ENCODE assay signal across 27 cellular contexts in genomic region chr19:30428281-30428680, GRCh38. TPM values are rescaled to one million over a fixed set of nuclear protein-coding genes. Genes with fewer than 3 reads are reported as not detected.
"Had no signal": no experiment of that assay in that cellular context is flagged by ENCODE, and none has a peak within 500 bp of the region (broad histone marks: within the 10 kb centered on the region; RNA-seq: fewer than 3 reads in every experiment).

No MANE protein-coding gene starts in this region.

- H3K27ac ChIP-seq: breast epithelium, foreskin keratinocyte, heart right ventricle, lower lobe of right lung, neural progenitor cell, right lobe of liver, upper lobe of left lung, VCaP had no signal

- H3K27me3 ChIP-seq: foreskin keratinocyte, neural progenitor cell, right lobe of liver, thyroid gland, upper lobe of left lung had no signal

- H3K4me1 ChIP-seq: breast epithelium, foreskin keratinocyte, lower lobe of right lung, neural progenitor cell, right lobe of liver, upper lobe of left lung had no signal

- H3K4me3 ChIP-seq: breast epithelium, heart right ventricle, lower lobe of right lung, neural progenitor cell, right lobe of liver, thyroid gland, upper lobe of left lung had no signal

- DNase-seq: activated CD4-positive, alpha-beta T cell treated with anti-CD3 and anti-CD28 coated beads for 4 hours; activated CD4-positive, alpha-beta T cell treated with anti-CD3 and anti-CD28 coated beads, Interleukin-2, amount 50 U/mL, for 4 hours; activated naive CD4-positive, alpha-beta T cell; activated T-cell treated with anti-CD3 and anti-CD28 coated beads for 4 hours; activated T-cell treated with anti-CD3 and anti-CD28 coated beads, Interleukin-2, amount 50 U/mL, for 72 hours; endodermal cell; foreskin keratinocyte; heart right ventricle; kidney glomerular epithelial cell; lower lobe of right lung; mesenchymal stem cell; naive thymus-derived CD8-positive, alpha-beta T cell; posterior cingulate gyrus; right lobe of liver; stimulated activated CD4-positive, alpha-beta T cell treated with anti-CD3 and anti-CD28 coated beads, Interleukin-4, amount 100 ng/mL, for 4 hours; stimulated activated CD8-positive, alpha-beta memory T cell treated with anti-CD3 and anti-CD28 coated beads, Interleukin-4, amount 100 ng/mL, for 48 hours; stimulated activated naive CD8-positive, alpha-beta T cell treated with anti-CD3 and anti-CD28 coated beads, Interleukin-15, amount 100 ng/mL, for 72 hours; T-helper 9 cell; thyroid gland; upper lobe of left lung had no signal

- ATAC-seq: activated naive CD4-positive, alpha-beta T cell treated with anti-CD3 and anti-CD28 coated beads, Interleukin-2, amount 50 U/mL, for 72 hours; activated T-cell treated with anti-CD3 and anti-CD28 coated beads, Interleukin-2, amount 50 U/mL, for 72 hours; esophagus mucosa; foreskin keratinocyte; heart right ventricle; left lobe of liver; lower lobe of right lung; naive thymus-derived CD8-positive, alpha-beta T cell; right lobe of liver; stimulated activated memory B cell treated with anti-CD40 and anti-IgM and Interleukin-4, amounts not matched to agents 10 μg/mL and 1 μg/mL and 100 μg/mL, for 72 hours; stimulated activated naive CD8-positive, alpha-beta T cell treated with anti-CD3 and anti-CD28 coated beads, Interleukin-15, amount 100 ng/mL, for 72 hours had no signal

- H3K9me3 ChIP-seq: breast epithelium, heart right ventricle, lower lobe of right lung, right lobe of liver, thyroid gland, upper lobe of left lung had no signal

- H3K36me3 ChIP-seq: breast epithelium, heart right ventricle, lower lobe of right lung, neural progenitor cell, right lobe of liver, thyroid gland, upper lobe of left lung had no signal

RNA-seq across cellular contexts. Expression of gene ZNF536, which starts 56.1 kb away (rescaled TPM):
- total RNA-seq: activated naive CD4-positive, alpha-beta T cell treated with anti-CD3 and anti-CD28 coated beads, Interleukin-2, amount 50 U/mL, for 72 hours; endodermal cell; foreskin keratinocyte; left lobe of liver; naive thymus-derived CD8-positive, alpha-beta T cell had no signal
